14 cellular contexts compared by ENCODE assay signal in the genomic region with DNA sequence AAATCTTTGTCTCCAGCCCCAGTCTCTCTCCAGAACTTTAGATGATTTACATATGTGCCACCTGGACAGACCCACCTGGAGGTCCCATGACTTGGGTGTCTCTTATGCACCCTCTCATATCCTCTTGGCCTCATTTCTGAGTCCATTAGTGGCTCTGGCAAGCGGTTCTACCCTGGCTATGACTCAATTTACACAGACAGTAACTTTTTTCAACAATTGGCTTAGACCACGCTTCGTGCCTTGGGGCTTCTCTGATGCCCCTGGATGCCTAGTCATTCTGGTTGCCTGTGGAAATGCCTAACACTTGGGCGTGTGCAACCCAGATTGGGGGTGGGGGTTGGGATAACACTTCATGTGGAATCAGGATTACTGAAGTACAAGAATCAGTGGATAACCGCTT. TPM values are rescaled to one million over a fixed set of nuclear protein-coding genes. Genes with fewer than 3 reads are reported as not detected.
DNase-seq lines count a peak whose midpoint lies in the region; ATAC-seq and TF ChIP-seq lines count a peak whose summit lies in the region.
"Had no signal": no experiment of that assay in that cellular context is flagged by ENCODE, and none has a peak within 500 bp of the region (broad histone marks: within the 10 kb centered on the region; RNA-seq: fewer than 3 reads in every experiment).

No MANE protein-coding gene starts in this region.

- H3K9me2 ChIP-seq in PC-3 (replicated peaks; ENCODE audit: low read length): no peaks in the 10 kb centered on the region
- H3K9me2 ChIP-seq in PC-9 (ENCODE audit: insufficient read depth): no peaks in the 10 kb centered on the region

- no peak for TF ChIP-seq CTCF in PC-3 (conservative IDR thresholded peaks at IDR 0.05; ENCODE audit: low read depth, low read length)
- no peak for TF ChIP-seq CTCF in VCaP (conservative IDR thresholded peaks at IDR 0.05)
- no peak for TF ChIP-seq CTCF in PC-9 (conservative IDR thresholded peaks at IDR 0.05)
- TF ChIP-seq CTCF in chondrocyte (IDR thresholded peaks at IDR 0.05): no peak

- H3K9me3 ChIP-seq in PC-3 (ENCODE audit: low read length) (no peaks in the 10 kb centered on the region), PC-9 (ENCODE audit: insufficient read depth, low read depth) (no peaks in the 10 kb centered on the region; the same call in 1 of the 2 replicates)
- H3K9me3 ChIP-seq: BE2C had no signal

- intact Hi-C loops in PC-3 (cut with micrococcal nuclease): loop anchor here (2.0 to 10.0 kb wide), 3 partner anchors 15 to 137 kb away; no protein-coding TSS in a partner anchor
- intact Hi-C loops in PC-9 (cut with micrococcal nuclease; ENCODE audit: unreplicated experiment): loop anchor here (5.0 kb wide), 1 partner anchor 56 kb away; no protein-coding TSS in a partner anchor

- H2AFZ ChIP-seq in PC-3 (ENCODE audit: low read length): no peak overlapping the region
- no peak overlapping the region for H2AFZ ChIP-seq in PC-9

- no peaks in the 10 kb centered on the region for H3K36me3 Mint-ChIP-seq in chondrocyte (ENCODE audit: low read depth)
- H3K36me3 Mint-ChIP-seq: CD4-positive, alpha-beta memory T cell had no signal

- BruUV-seq in PC-3 (replicated peaks; lab: Mats Ljungman, UMichigan) (no TSS peak), PC-9 (replicated peaks; lab: Mats Ljungman, UMichigan) (no TSS peak)

- H3K4me3 Mint-ChIP-seq in chondrocyte (ENCODE audit: unreplicated experiment): no peak overlapping the region
- H3K4me3 Mint-ChIP-seq: CD4-positive, alpha-beta memory T cell had no signal

- peaks cover 58% of the 10 kb centered on the region for H3K4me1 ChIP-seq in PC-3 (ENCODE audit: insufficient read depth, low read length)
- H3K4me1 ChIP-seq in PC-9 (replicated peaks; ENCODE audit: insufficient read depth): peaks cover 48% of the 10 kb centered on the region
- H3K4me1 ChIP-seq: BE2C had no signal

- H4K20me1 ChIP-seq in PC-3 (ENCODE audit: low read length) (no peaks in the 10 kb centered on the region), PC-9 (ENCODE audit: insufficient read depth) (no peaks in the 10 kb centered on the region)

- H3F3A ChIP-seq in PC-3 (ENCODE audit: low read length, unreplicated experiment) (no peaks in the 10 kb centered on the region), PC-9 (ENCODE audit: insufficient read depth, low read depth) (peaks cover 26% of the 10 kb centered on the region)

- H3K9ac ChIP-seq in PC-3 (ENCODE audit: low read length): no peak overlapping the region

- H3K27ac Mint-ChIP-seq in chondrocyte (ENCODE audit: unreplicated experiment): no peak overlapping the region

- H3K27ac ChIP-seq in PC-3 (ENCODE audit: low read length) (peak overlapping the region; percentile 83), VCaP (peak overlapping the region; percentile 87), epithelial cell of prostate (peak overlapping the region; percentile 93), PC-9 (no peak overlapping the region)
- H3K27ac ChIP-seq: C4-2B had no signal

- H3K79me2 ChIP-seq in PC-3 (ENCODE audit: low read length) (no peaks in the 10 kb centered on the region), PC-9 (ENCODE audit: low read depth) (no peaks in the 10 kb centered on the region)

- H3K36me3 ChIP-seq in PC-3 (ENCODE audit: low read depth, low read length) (no peaks in the 10 kb centered on the region), PC-9 (ENCODE audit: low read depth) (no peaks in the 10 kb centered on the region)
- H3K36me3 ChIP-seq: BE2C had no signal

- H3K4me3 ChIP-seq in PC-3 (ENCODE audit: low read length) (no peak overlapping the region), PC-9 (no peak overlapping the region)

- H3K9me3 Mint-ChIP-seq in chondrocyte (ENCODE audit: low read depth): peaks cover 11% of the 10 kb centered on the region

- no peaks in the 10 kb centered on the region for H3K27me3 Mint-ChIP-seq in chondrocyte (ENCODE audit: low read depth)

- no peak for ATAC-seq in PC-3

- CTCF ChIA-PET in PC-3 (lab: Charles Lee) (no interaction called here), PC-9 (lab: Charles Lee) (no interaction called here), HEK293T (lab: Yijun Ruan, JAX) (no interaction called here)

- peak; percentile 39 for DNase-seq in PC-3
- DNase-seq in epithelial cell of prostate (ENCODE audit: low read depth, low spot score): no peak
- no peak for DNase-seq in PC-9
- no peak for DNase-seq in chondrocyte (ENCODE audit: low spot score)
- no peak for DNase-seq in HEK293T (ENCODE audit: extremely low spot score)
- DNase-seq in HuH-7.5 (ENCODE audit: low spot score): no peak
- DNase-seq: BE2C; CD4-positive, alpha-beta memory T cell; COR-L47; DMS53; GF-D8; HCEC 1CT had no signal

- H3K4me1 Mint-ChIP-seq in chondrocyte (ENCODE audit: low read depth): peaks cover 11% of the 10 kb centered on the region
- H3K4me1 Mint-ChIP-seq: CD4-positive, alpha-beta memory T cell had no signal

- no peaks in the 10 kb centered on the region for H3K27me3 ChIP-seq in PC-3 (ENCODE audit: low read length)
- H3K27me3 ChIP-seq in PC-9 (ENCODE audit: insufficient read depth, low read depth): no peaks in the 10 kb centered on the region
- H3K27me3 ChIP-seq: BE2C had no signal

- H3K4me2 ChIP-seq in PC-3 (ENCODE audit: low read length) (no peak overlapping the region), PC-9 (no peak overlapping the region)

- POLR2A ChIA-PET in PC-3 (lab: Charles Lee; ENCODE audit: unreplicated experiment) (no interaction called here), PC-9 (lab: Charles Lee; ENCODE audit: unreplicated experiment) (no interaction called here), HEK293T (lab: Yijun Ruan, JAX) (interaction anchor here (1.5 kb wide), 1 partner anchor 57 kb away, joined by 5 read pairs; no protein-coding TSS in a partner anchor)

TF ChIP-seq in HEK293T, 16 proteins besides CTCF, POLR2A, EP300 and RAD21:
- TF ChIP-seq L3MBTL2 (conservative IDR thresholded peaks at IDR 0.05) (no peak), TARDBP (IDR thresholded peaks at IDR 0.05) (no peak), CTBP1 (IDR thresholded peaks at IDR 0.05; ENCODE audit: borderline replicate concordance) (no peak), FOXA1 (IDR thresholded peaks at IDR 0.05) (no peak), ELF4 (IDR thresholded peaks at IDR 0.05) (no peak), HDGF (IDR thresholded peaks at IDR 0.05; ENCODE audit: borderline replicate concordance) (no peak), LEF1 (IDR thresholded peaks at IDR 0.05; ENCODE audit: borderline replicate concordance) (no peak), SP1 (IDR thresholded peaks at IDR 0.05) (no peak), BHLHE40 (IDR thresholded peaks at IDR 0.05; ENCODE audit: borderline replicate concordance) (no peak), NFRKB (IDR thresholded peaks at IDR 0.05) (no peak), ZNF384 (IDR thresholded peaks at IDR 0.05) (no peak), FOXM1 (IDR thresholded peaks at IDR 0.05; ENCODE audit: borderline replicate concordance) (no peak)

RNA-seq across cellular contexts. Expression of gene GADD45A, which starts 57.1 kb away (rescaled TPM):
- total RNA-seq in PC-3 (2014; rRNA removed): 129 and 153 TPM in 2 replicates
- total RNA-seq in PC-9 (2021): 63.6 and 112 TPM in 2 replicates
- 49.1 to 92.3 TPM (median 89.4 TPM) in 3 replicates for total RNA-seq in chondrocyte
